ENCODE assay signal across 9 cellular contexts in genomic region chr18:21191596-21192307, GRCh38. TPM values are rescaled to one million over a fixed set of nuclear protein-coding genes. Genes with fewer than 3 reads are reported as not detected.
A peak's percentile ranks its signal among the peaks of the same experiment; 100 is the strongest.
DNase-seq lines count a peak whose midpoint lies in the region; ATAC-seq, FAIRE-seq and TF ChIP-seq lines count a peak whose summit lies in the region.
"Had no signal": no experiment of that assay in that cellular context is flagged by ENCODE, and none has a peak within 500 bp of the region (broad histone marks: within the 10 kb centered on the region; RNA-seq: fewer than 3 reads in every experiment).

No MANE protein-coding gene starts in this region.

- H3K27me3 ChIP-seq in BE2C (no peaks in the 10 kb centered on the region), astrocyte (ENCODE audit: insufficient read depth, low read length) (no peaks in the 10 kb centered on the region), sigmoid colon (no peaks in the 10 kb centered on the region)
- no peaks in the 10 kb centered on the region for H3K27me3 ChIP-seq in CD8-positive, alpha-beta T cell (ENCODE audit: insufficient read depth, low read length)

- H3K4me3 ChIP-seq in BE2C (ENCODE audit: low read depth, low read length): no peak overlapping the region
- no peak overlapping the region for H3K4me3 ChIP-seq in astrocyte (ENCODE audit: insufficient read depth, low read depth, low read length)
- no peak overlapping the region for H3K4me3 ChIP-seq in CD8-positive, alpha-beta T cell (ENCODE audit: low read depth, low read length)
- no peak overlapping the region for H3K4me3 ChIP-seq in sigmoid colon

- no peaks in the 10 kb centered on the region for H3K79me2 ChIP-seq in astrocyte (ENCODE audit: insufficient read depth, low read length)

- H4K20me1 ChIP-seq in astrocyte (ENCODE audit: insufficient read depth, low read length): no peaks in the 10 kb centered on the region

- TF ChIP-seq CTCF in BE2C (IDR thresholded peaks at IDR 0.05; ENCODE audit: low read depth, low read length): peak; percentile 72
- peak; percentile 49 for TF ChIP-seq CTCF in astrocyte (IDR thresholded peaks at IDR 0.05; ENCODE audit: insufficient read depth, low read depth, low read length)
- TF ChIP-seq CTCF in CD8-positive, alpha-beta T cell (IDR thresholded peaks at IDR 0.05): no peak
- peak in 2 of 4 experiments; percentile 20 to 32 for TF ChIP-seq CTCF in sigmoid colon (IDR thresholded peaks at IDR 0.05)

- no peak overlapping the region for H2AFZ ChIP-seq in astrocyte (ENCODE audit: low read depth, low read length)

- ATAC-seq in stimulated activated effector memory CD8-positive, alpha-beta T cell treated with anti-CD3 and anti-CD28 coated beads, Interleukin-12 subunit alpha, Interleukin-12 subunit beta, amount 100 ng/mL, for 72 hours: peak; percentile 55
- no peak for ATAC-seq in CD8-positive, alpha-beta T cell

- H3K27ac Mint-ChIP-seq in astrocyte (ENCODE audit: unreplicated experiment): no peak overlapping the region
- no peak overlapping the region for H3K27ac Mint-ChIP-seq in stimulated activated effector memory CD8-positive, alpha-beta T cell treated with anti-CD3 and anti-CD28 coated beads, Interleukin-12 subunit alpha, Interleukin-12 subunit beta, amount 100 ng/mL, for 72 hours
- H3K27ac Mint-ChIP-seq in CD8-positive, alpha-beta T cell: no peak overlapping the region
- H3K27ac Mint-ChIP-seq: mesothelial cell of epicardium had no signal

- no peaks in the 10 kb centered on the region for H3K4me1 ChIP-seq in BE2C
- H3K4me1 ChIP-seq in astrocyte (ENCODE audit: insufficient read depth, low read length): peaks cover 6% of the 10 kb centered on the region
- H3K4me1 ChIP-seq in CD8-positive, alpha-beta T cell (ENCODE audit: insufficient read depth, low read length): no peaks in the 10 kb centered on the region
- no peaks in the 10 kb centered on the region for H3K4me1 ChIP-seq in sigmoid colon

- H3K36me3 ChIP-seq in BE2C (no peaks in the 10 kb centered on the region), astrocyte (ENCODE audit: insufficient read depth, low read length) (no peaks in the 10 kb centered on the region), sigmoid colon (no peaks in the 10 kb centered on the region)
- H3K36me3 ChIP-seq in CD8-positive, alpha-beta T cell (ENCODE audit: insufficient read depth, low read length): no peaks in the 10 kb centered on the region

- no peaks in the 10 kb centered on the region for H3K4me1 Mint-ChIP-seq in astrocyte (ENCODE audit: low read depth, unreplicated experiment)
- no peaks in the 10 kb centered on the region for H3K4me1 Mint-ChIP-seq in stimulated activated effector memory CD8-positive, alpha-beta T cell treated with anti-CD3 and anti-CD28 coated beads, Interleukin-12 subunit alpha, Interleukin-12 subunit beta, amount 100 ng/mL, for 72 hours
- no peaks in the 10 kb centered on the region for H3K4me1 Mint-ChIP-seq in CD8-positive, alpha-beta T cell (ENCODE audit: low read depth)

- no peaks in the 10 kb centered on the region for H3K36me3 Mint-ChIP-seq in astrocyte (ENCODE audit: low read depth, unreplicated experiment)
- no peaks in the 10 kb centered on the region for H3K36me3 Mint-ChIP-seq in stimulated activated effector memory CD8-positive, alpha-beta T cell treated with anti-CD3 and anti-CD28 coated beads, Interleukin-12 subunit alpha, Interleukin-12 subunit beta, amount 100 ng/mL, for 72 hours
- no peaks in the 10 kb centered on the region for H3K36me3 Mint-ChIP-seq in CD8-positive, alpha-beta T cell
- H3K36me3 Mint-ChIP-seq: mesothelial cell of epicardium had no signal

- H3K9me3 ChIP-seq in BE2C (no peaks in the 10 kb centered on the region), astrocyte (ENCODE audit: insufficient read depth, low read depth, low read length) (no peaks in the 10 kb centered on the region), sigmoid colon (no peaks in the 10 kb centered on the region)
- H3K9me3 ChIP-seq in CD8-positive, alpha-beta T cell (ENCODE audit: low read length): no peaks in the 10 kb centered on the region

- TF ChIP-seq EP300 in sigmoid colon (IDR thresholded peaks at IDR 0.05): no peak

- H3K4me2 ChIP-seq in astrocyte (ENCODE audit: low read length): no peak overlapping the region

- DNase-seq in BE2C (peak; percentile 47), GM19239 (ENCODE audit: insufficient read length, low spot score) (no peak), NCI-H345 (lab: John Stamatoyannopoulos, UW) (peak; percentile 68), astrocyte (ENCODE audit: low read depth) (peak; percentile 37), iPS DF 4.7 (ENCODE audit: extremely low read depth, low spot score) (peak; percentile 33), sigmoid colon (no peak)
- no peak for DNase-seq in stimulated activated effector memory CD8-positive, alpha-beta T cell treated with anti-CD3 and anti-CD28 coated beads, Interleukin-12 subunit alpha, Interleukin-12 subunit beta, amount 100 ng/mL, for 72 hours (ENCODE audit: low spot score in 2 of 2)
- DNase-seq in CD8-positive, alpha-beta T cell: no peak

- H3K27ac ChIP-seq in astrocyte (ENCODE audit: low read depth, low read length) (no peak overlapping the region), sigmoid colon (no peak overlapping the region)
- no peak overlapping the region for H3K27ac ChIP-seq in CD8-positive, alpha-beta T cell (ENCODE audit: low read depth, low read length)

- WGBS in sigmoid colon, 2 donors: 51 to 54% methylated on average over 7 of the region's 7 CpGs

- no peaks in the 10 kb centered on the region for H3K9me3 Mint-ChIP-seq in astrocyte (ENCODE audit: unreplicated experiment)
- H3K9me3 Mint-ChIP-seq in stimulated activated effector memory CD8-positive, alpha-beta T cell treated with anti-CD3 and anti-CD28 coated beads, Interleukin-12 subunit alpha, Interleukin-12 subunit beta, amount 100 ng/mL, for 72 hours: no peaks in the 10 kb centered on the region
- no peaks in the 10 kb centered on the region for H3K9me3 Mint-ChIP-seq in CD8-positive, alpha-beta T cell
- H3K9me3 Mint-ChIP-seq: mesothelial cell of epicardium had no signal

- no peaks in the 10 kb centered on the region for H3K27me3 Mint-ChIP-seq in astrocyte (ENCODE audit: low read depth, unreplicated experiment)
- peaks cover 30% of the 10 kb centered on the region for H3K27me3 Mint-ChIP-seq in CD8-positive, alpha-beta T cell (ENCODE audit: low read depth)

- FAIRE-seq in GM19239 (lab: Jason Lieb, UNC) (peak; percentile 55), astrocyte (lab: Jason Lieb, UNC) (peak; percentile 37)

- TF ChIP-seq POLR2A in sigmoid colon (IDR thresholded peaks at IDR 0.05): no peak

- CTCF ChIA-PET in CD8-positive, alpha-beta T cell (lab: Charles Lee): interaction anchor here (4.5 to 5.8 kb wide), 2 partner anchors 11 to 764 kb away, joined by 22 to 28 read pairs; no protein-coding TSS in a partner anchor

- intact Hi-C loops in CD8-positive, alpha-beta T cell (cut with DNase I, micrococcal nuclease): no loop called here
- intact Hi-C loops in sigmoid colon (cut with DNase I): loop anchor here (5.0 kb wide), 1 partner anchor 766 kb away; no protein-coding TSS in a partner anchor

- POLR2A ChIA-PET in CD8-positive, alpha-beta T cell (lab: Charles Lee): no interaction called here

- no peak overlapping the region for H3K9ac ChIP-seq in astrocyte (ENCODE audit: low read length)

- H3K4me3 Mint-ChIP-seq in astrocyte (ENCODE audit: unreplicated experiment): no peak overlapping the region
- H3K4me3 Mint-ChIP-seq in stimulated activated effector memory CD8-positive, alpha-beta T cell treated with anti-CD3 and anti-CD28 coated beads, Interleukin-12 subunit alpha, Interleukin-12 subunit beta, amount 100 ng/mL, for 72 hours: no peak overlapping the region
- H3K4me3 Mint-ChIP-seq in CD8-positive, alpha-beta T cell: no peak overlapping the region
- H3K4me3 Mint-ChIP-seq: mesothelial cell of epicardium had no signal

RNA-seq across cellular contexts. Expression of gene GREB1L, which starts 50.3 kb away (rescaled TPM):
- polyA plus RNA-seq in BE2C (2012; ENCODE audit: insufficient read depth, insufficient read length, low read depth): 0.83 TPM
- 4.3 and 16.2 TPM in 2 replicates for total RNA-seq in astrocyte
- total RNA-seq in CD8-positive, alpha-beta T cell: not detected
- total RNA-seq in sigmoid colon: 10 to 100 TPM in 1 of 4 donors, 1 to 10 TPM in 3; 2.1 to 12.1 (median 5.7) TPM
- polyA plus RNA-seq in sigmoid colon: under 1 TPM in 1 of 3 donors, not detected in 2; 0.23 TPM

Comparison
In these comparisons a context has a peak if more than half of its experiments do, and no peak if none do; other contexts are left out.
1. DNase-seq: peak in BE2C (single experiment), NCI-H345 (single experiment), astrocyte (single experiment) and iPS DF 4.7 (single experiment); none in GM19239 (single experiment), stimulated activated effector memory CD8-positive, alpha-beta T cell treated with anti-CD3 and anti-CD28 coated beads, Interleukin-12 subunit alpha, Interleukin-12 subunit beta, amount 100 ng/mL, for 72 hours (0 of 2), CD8-positive, alpha-beta T cell (0 of 7) and sigmoid colon (single experiment).